Comparison of ENCODE assay signal across 11 cellular contexts in the genomic region with DNA sequence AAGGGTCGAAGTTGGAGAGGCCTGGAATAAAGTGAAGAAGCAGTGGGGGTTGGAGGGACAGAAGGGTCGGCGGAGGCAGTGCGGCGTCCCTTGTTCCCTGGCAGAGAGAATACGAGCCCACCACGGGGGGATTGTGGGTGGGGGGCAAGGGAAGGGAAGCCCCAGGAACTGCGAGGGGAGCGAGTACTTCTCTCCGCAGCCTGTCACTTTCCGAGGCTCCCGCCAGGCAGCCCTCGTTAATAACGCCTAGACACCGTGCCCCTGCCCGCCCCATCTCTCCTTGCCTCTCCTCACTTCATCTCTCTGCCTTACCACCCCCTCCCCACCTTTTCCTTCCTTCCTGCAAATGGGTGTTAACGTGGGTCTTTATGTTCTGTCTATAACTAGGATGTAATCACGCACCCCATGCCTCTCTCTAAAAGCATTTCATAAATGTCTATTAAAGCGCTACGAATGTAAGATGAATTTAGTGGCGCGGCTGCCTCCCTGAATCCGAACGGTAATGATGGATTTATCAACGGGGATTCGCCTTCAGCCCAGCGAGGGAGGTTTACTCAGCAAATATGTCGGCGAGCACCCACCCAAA. TPM values are rescaled to one million over a fixed set of nuclear protein-coding genes. Genes with fewer than 3 reads are reported as not detected.
A peak's percentile ranks its signal among the peaks of the same experiment; 100 is the strongest.
DNase-seq lines count a peak whose midpoint lies in the region; ATAC-seq and TF ChIP-seq lines count a peak whose summit lies in the region.
"Had no signal": no experiment of that assay in that cellular context is flagged by ENCODE, and none has a peak within 500 bp of the region (broad histone marks: within the 10 kb centered on the region; RNA-seq: fewer than 3 reads in every experiment).

No MANE protein-coding gene starts in this region.

- peak overlapping the region; percentile 76 for H4K5ac ChIP-seq in IMR-90 (ENCODE audit: low read depth, low read length)

- H3K4ac ChIP-seq in IMR-90 (ENCODE audit: low read depth, low read length): peak overlapping the region; percentile 98

- peak overlapping the region; percentile 89; the same call in 2 of the 3 replicates for H2BK15ac ChIP-seq in IMR-90 (ENCODE audit: low read depth, low read length)

- WGBS in IMR-90 (ENCODE audit: extremely low coverage in 2 of 2, insufficient read length in 1 of 2), 2 experiments: 25% methylated on average over 16 of the region's 29 CpGs; no CpG with 5 or more reads in 1 of the 2 experiments

- POLR2A ChIA-PET in IMR-90 (lab: Charles Lee; ENCODE audit: unreplicated experiment): no interaction called here

- H2AK9ac ChIP-seq in IMR-90 (replicated peaks; ENCODE audit: low read depth, low read length, poor library complexity): peak overlapping the region; percentile 90

- peak overlapping the region; percentile 94 for H4K91ac ChIP-seq in IMR-90 (ENCODE audit: insufficient read depth, low read depth, low read length)

- H3K27me3 ChIP-seq in IMR-90 (ENCODE audit: control insufficient read depth, insufficient read depth, low read length) (no peaks in the 10 kb centered on the region), lower lobe of right lung (ENCODE audit: low read depth) (peaks cover 32% of the 10 kb centered on the region), stomach smooth muscle (ENCODE audit: control insufficient read depth in 1 of 2, insufficient read depth in 2 of 2, low read length in 2 of 2) (no peaks in the 10 kb centered on the region)

- BruUV-seq in IMR-90 (replicated peaks; lab: Mats Ljungman, UMichigan) (no TSS peak), Calu3 (replicated peaks; lab: Mats Ljungman, UMichigan) (no TSS peak)

- ATAC-seq in IMR-90 (ENCODE audit: low read depth) (no peak), lower lobe of right lung (no peak), GM18870 (IDR thresholded peaks at IDR 0.05; ENCODE audit: unreplicated experiment) (no peak), left colon (no peak)

- no peak for DNase-seq in IMR-90
- DNase-seq in coronary artery (ENCODE audit: low spot score): no peak
- no peak for DNase-seq in lower lobe of right lung
- no peak for DNase-seq in left colon
- DNase-seq in effector CD8-positive, alpha-beta T cell (lab: John Stamatoyannopoulos, UW): no peak
- no peak for DNase-seq in Calu3
- DNase-seq: GOT3, midbrain, NCI-H1092 had no signal

- H3K27ac ChIP-seq in IMR-90 (ENCODE audit: insufficient read depth, low read length) (peak overlapping the region; percentile 88), coronary artery (peak overlapping the region; percentile 94 to 97), lower lobe of right lung (peak overlapping the region; percentile 90), stomach smooth muscle (ENCODE audit: low read length) (peak overlapping the region; percentile 98)

- H3K4me1 ChIP-seq in IMR-90 (ENCODE audit: control insufficient read depth, insufficient read depth, low read length): peaks cover 49% of the 10 kb centered on the region
- H3K4me1 ChIP-seq in lower lobe of right lung: peaks cover 4% of the 10 kb centered on the region
- H3K4me1 ChIP-seq in stomach smooth muscle (ENCODE audit: control insufficient read depth, insufficient read depth, low read length): peaks cover 55% of the 10 kb centered on the region

- H3K36me3 Mint-ChIP-seq in Calu3 (ENCODE audit: insufficient read depth, unreplicated experiment): peaks cover 100% of the 10 kb centered on the region

- TF ChIP-seq CTCF in IMR-90 (conservative IDR thresholded peaks at IDR 0.05; ENCODE audit: low read depth, low read length) (no peak), coronary artery (IDR thresholded peaks at IDR 0.05) (no peak), lower lobe of right lung (IDR thresholded peaks at IDR 0.05) (no peak), Calu3 (IDR thresholded peaks at IDR 0.05; ENCODE audit: unreplicated experiment) (no peak)

- peak overlapping the region; percentile 85 to 92 for H4K8ac ChIP-seq in IMR-90 (ENCODE audit: low read depth in 2 of 2, low read length in 2 of 2)

- H3K4me3 Mint-ChIP-seq in Calu3 (ENCODE audit: low read depth, unreplicated experiment): no peak overlapping the region

- no peaks in the 10 kb centered on the region for H3K9me3 Mint-ChIP-seq in Calu3 (ENCODE audit: low read depth, unreplicated experiment)

- peak overlapping the region; percentile 92 for H2BK5ac ChIP-seq in IMR-90 (ENCODE audit: low read depth, low read length, poor library complexity, severe bottlenecking)

- H3K4me3 ChIP-seq in IMR-90 (ENCODE audit: insufficient read depth, low read depth, low read length): peak overlapping the region; percentile 46; the same call in 1 of the 2 replicates
- peak overlapping the region; percentile 94 for H3K4me3 ChIP-seq in coronary artery
- H3K4me3 ChIP-seq in lower lobe of right lung: peak overlapping the region; percentile 71
- peak overlapping the region; percentile 80 to 100 for H3K4me3 ChIP-seq in stomach smooth muscle (ENCODE audit: low read length in 2 of 2)

- peak overlapping the region; percentile 29; the same call in 1 of the 2 replicates for H3K56ac ChIP-seq in IMR-90 (ENCODE audit: extremely low read depth, insufficient read depth, low read length)

- H3K23ac ChIP-seq in IMR-90 (ENCODE audit: low read depth, low read length): peak overlapping the region; percentile 100

- intact Hi-C loops in IMR-90 (cut with micrococcal nuclease): no loop called here
- intact Hi-C loops in lower lobe of right lung (cut with DNase I): no loop called here
- intact Hi-C loops in left colon (cut with DNase I, micrococcal nuclease): no loop called here
- intact Hi-C loops in Calu3 (cut with micrococcal nuclease; ENCODE audit: unreplicated experiment): loop anchor here (2.0 kb wide), 2 partner anchors 17 to 1085 kb away; no protein-coding TSS in a partner anchor

- no peak overlapping the region for H3K27ac Mint-ChIP-seq in Calu3 (ENCODE audit: unreplicated experiment)

- peak overlapping the region; percentile 92 for H2BK120ac ChIP-seq in IMR-90 (ENCODE audit: low read depth, low read length)

- peak overlapping the region; percentile 92 for H3K14ac ChIP-seq in IMR-90 (replicated peaks; ENCODE audit: low read depth, low read length)

- peaks cover 63% of the 10 kb centered on the region for H3K4me1 Mint-ChIP-seq in Calu3 (ENCODE audit: low read depth, unreplicated experiment)

- in situ Hi-C loops in IMR-90 (cut with MboI; ENCODE audit: low sequenced_read_pairs): loop anchor here (10.0 to 25.0 kb wide), 3 partner anchors 782 to 1319 kb away; no protein-coding TSS in a partner anchor

- CTCF ChIA-PET in IMR-90 (lab: Yijun Ruan, JAX): interaction anchor here (0.8 kb wide), 1 partner anchor 17 kb away, joined by 3 read pairs; no protein-coding TSS in a partner anchor
- CTCF ChIA-PET in Calu3 (lab: Charles Lee): interaction anchor here (1.4 to 9.8 kb wide), 3 partner anchors 9 to 24 kb away, joined by 4 to 121 read pairs (median 7); partner anchors contain the start of gene NR2F2

- H3K9me1 ChIP-seq in IMR-90 (ENCODE audit: insufficient read depth, low read length): no peaks in the 10 kb centered on the region

- H3K36me3 ChIP-seq in IMR-90 (ENCODE audit: control insufficient read depth, insufficient read depth, low read length): peaks cover 28% of the 10 kb centered on the region
- H3K36me3 ChIP-seq in lower lobe of right lung: no peaks in the 10 kb centered on the region
- no peaks in the 10 kb centered on the region for H3K36me3 ChIP-seq in stomach smooth muscle (ENCODE audit: control insufficient read depth in 2 of 2, insufficient read depth in 2 of 2, low read length in 2 of 2)

- TF ChIP-seq RAD21 in IMR-90 (IDR thresholded peaks at IDR 0.05; ENCODE audit: low read length): no peak

- H4K20me1 ChIP-seq in IMR-90 (ENCODE audit: insufficient read depth, low read length): 0 out of 2 replicates have a peak, but pooled peaks cover 3% of the 10 kb centered on the region

- H3K9me3 ChIP-seq in IMR-90 (ENCODE audit: control insufficient read depth, insufficient read depth, low read length) (no peaks in the 10 kb centered on the region), lower lobe of right lung (no peaks in the 10 kb centered on the region), stomach smooth muscle (ENCODE audit: control insufficient read depth in 2 of 2, low read length in 2 of 2) (no peaks in the 10 kb centered on the region)

- peak overlapping the region; percentile 61 for H2AFZ ChIP-seq in IMR-90 (replicated peaks; ENCODE audit: low read length, poor library complexity)

- H2AK5ac ChIP-seq in IMR-90 (ENCODE audit: low read depth, low read length): peak overlapping the region; percentile 92

- dilution Hi-C loops in IMR-90 (cut with HindIII; ENCODE audit: low sequenced_read_pairs, unreplicated experiment): no loop called here

- no peak for TF ChIP-seq POLR2A in IMR-90 (IDR thresholded peaks at IDR 0.05; ENCODE audit: low read depth, low read length)

- H3K27me3 Mint-ChIP-seq in Calu3 (ENCODE audit: unreplicated experiment): no peaks in the 10 kb centered on the region

- H3K4me2 ChIP-seq in IMR-90 (ENCODE audit: low read depth, low read length): peak overlapping the region; percentile 90

- peak overlapping the region; percentile 71 for H2BK20ac ChIP-seq in IMR-90 (ENCODE audit: low read depth, low read length)

- H3K9ac ChIP-seq in IMR-90 (ENCODE audit: low read depth, low read length) (peak overlapping the region; percentile 80), stomach smooth muscle (ENCODE audit: low read length in 2 of 2) (peak overlapping the region; percentile 73 to 83)

- peak overlapping the region; percentile 40 for H3K18ac ChIP-seq in IMR-90 (ENCODE audit: low read depth, low read length)

- H3K79me1 ChIP-seq in IMR-90 (ENCODE audit: low read depth in 1 of 2, low read length in 2 of 2): peaks cover 8 to 22% of the 10 kb centered on the region in 2 experiments; a peak in 3 of 4 replicates

TF ChIP-seq in IMR-90, 13 proteins besides CTCF, POLR2A, EP300 and RAD21 (continues in another document):
- TF ChIP-seq MXI1 (IDR thresholded peaks at IDR 0.05; ENCODE audit: borderline replicate concordance, low read depth, low read length): no peak
- TF ChIP-seq FOS (IDR thresholded peaks at IDR 0.05; ENCODE audit: low read depth, low read length): no peak
- no peak for TF ChIP-seq RFX5 (IDR thresholded peaks at IDR 0.05; ENCODE audit: low read depth, low read length)
- TF ChIP-seq MAFK (IDR thresholded peaks at IDR 0.05; ENCODE audit: low read depth, low read length): no peak
- no peak for TF ChIP-seq SMC3 (IDR thresholded peaks at IDR 0.05; ENCODE audit: low read depth, low read length)

RNA-seq across cellular contexts. Expression of gene NR2F2, which starts 13.7 kb away (rescaled TPM):
- total RNA-seq in IMR-90 (2012; rRNA removed) (20.3 and 28.1 TPM in 2 replicates), lower lobe of right lung (50.6 TPM), left colon (10 to 100 TPM; 24.9 to 35.3 TPM), Calu3 (2022) (158 and 167 TPM in 2 replicates)
- 161 and 185 TPM in 2 replicates for polyA plus RNA-seq in IMR-90 (2012; rRNA removed)
- 113 and 142 TPM in 2 replicates for polyA plus RNA-seq in IMR-90 (2012; cell fraction: cytosol; rRNA removed)
- 109 and 182 TPM in 2 replicates for polyA plus RNA-seq in IMR-90 (2012; cell fraction: nucleus; rRNA removed; ENCODE audit: low replicate concordance)
